1 cellular context compared by ENCODE assay signal in the genomic region with DNA sequence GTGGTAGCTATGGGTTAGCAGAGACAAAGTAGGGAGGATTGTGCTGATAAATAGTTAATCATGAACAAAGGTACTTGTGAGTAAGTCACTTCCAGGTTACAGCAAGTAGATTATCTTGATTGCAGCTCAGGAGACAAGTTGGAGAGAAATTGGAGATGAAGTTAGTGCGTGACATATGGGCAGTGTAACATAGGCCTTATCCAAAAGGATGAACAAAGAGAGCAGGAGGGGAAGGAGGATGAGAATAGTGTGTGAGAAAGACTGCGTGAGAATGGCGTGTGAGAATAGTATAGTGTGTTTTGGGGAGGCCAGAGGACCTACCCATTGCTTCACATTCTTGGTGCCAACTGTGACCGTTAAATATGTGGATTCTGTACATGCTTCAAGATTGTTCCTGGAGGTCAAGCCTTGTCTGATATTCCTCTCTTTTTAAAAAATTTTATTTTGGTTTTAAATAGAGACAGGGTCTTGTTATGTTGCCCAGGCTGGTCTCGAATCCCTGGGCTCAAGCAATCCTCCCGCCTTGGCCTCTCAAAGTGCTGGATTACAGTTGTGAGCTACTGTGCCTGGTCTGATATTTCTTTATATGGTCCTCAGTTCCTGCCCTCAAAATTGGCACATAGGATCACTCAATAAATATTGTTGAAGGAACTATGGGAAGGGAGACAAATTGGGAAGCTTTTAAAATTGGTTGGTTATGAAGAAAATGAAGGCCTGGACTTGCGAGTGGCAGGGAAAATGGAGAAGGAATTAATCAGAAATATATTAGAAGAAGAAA.
TF ChIP-seq lines count a peak whose summit lies in the region.

No MANE protein-coding gene starts in this region.

TF ChIP-seq in K562, 482 proteins besides CTCF, POLR2A, EP300 and RAD21 (continues in another document):
- 0 out of 4 replicates have a peak, but pooled peaks of 1 of the 2 experiments have one; percentile 38 for TF ChIP-seq FOXA3 (CRISPR knock-in tag; conservative IDR thresholded peaks at IDR 0.05 in 1 of 2, IDR thresholded peaks at IDR 0.05 in 1 of 2)
- TF ChIP-seq POLR2B (IDR thresholded peaks at IDR 0.05; ENCODE audit: low read depth, partially characterized antibody), result peak; percentile 21
- TF ChIP-seq ERF (CRISPR knock-in tag; IDR thresholded peaks at IDR 0.05), result no peak
- no peak for TF ChIP-seq PHF20 (IDR thresholded peaks at IDR 0.05; ENCODE audit: partially characterized antibody)
- no peak for TF ChIP-seq TCF3 (CRISPR knock-in tag; IDR thresholded peaks at IDR 0.05)
- TF ChIP-seq, protein P1, sequence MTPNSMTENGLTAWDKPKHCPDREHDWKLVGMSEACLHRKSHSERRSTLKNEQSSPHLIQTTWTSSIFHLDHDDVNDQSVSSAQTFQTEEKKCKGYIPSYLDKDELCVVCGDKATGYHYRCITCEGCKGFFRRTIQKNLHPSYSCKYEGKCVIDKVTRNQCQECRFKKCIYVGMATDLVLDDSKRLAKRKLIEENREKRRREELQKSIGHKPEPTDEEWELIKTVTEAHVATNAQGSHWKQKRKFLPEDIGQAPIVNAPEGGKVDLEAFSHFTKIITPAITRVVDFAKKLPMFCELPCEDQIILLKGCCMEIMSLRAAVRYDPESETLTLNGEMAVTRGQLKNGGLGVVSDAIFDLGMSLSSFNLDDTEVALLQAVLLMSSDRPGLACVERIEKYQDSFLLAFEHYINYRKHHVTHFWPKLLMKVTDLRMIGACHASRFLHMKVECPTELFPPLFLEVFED (CRISPR knock-in tag; conservative IDR thresholded peaks at IDR 0.05), result 0 out of 2 replicates have a peak, but pooled peaks have one; percentile 76
- TF ChIP-seq TOE1 (IDR thresholded peaks at IDR 0.05; ENCODE audit: borderline replicate concordance), result no peak
- peak; percentile 70; the same call in 1 of the 2 replicates for TF ChIP-seq TOE1 (CRISPR knock-in tag; IDR thresholded peaks at IDR 0.05; ENCODE audit: borderline replicate concordance, low read depth)
- TF ChIP-seq BRD9 (IDR thresholded peaks at IDR 0.05; ENCODE audit: low read depth, partially characterized antibody), result peak; percentile 30
- TF ChIP-seq CTBP1 (IDR thresholded peaks at IDR 0.05; ENCODE audit: borderline replicate concordance), result 0 out of 2 replicates have a peak, but pooled peaks have one; percentile 17
- no peak for TF ChIP-seq PURB (CRISPR knock-in tag; IDR thresholded peaks at IDR 0.05; ENCODE audit: low read depth)
- TF ChIP-seq, protein P2, sequence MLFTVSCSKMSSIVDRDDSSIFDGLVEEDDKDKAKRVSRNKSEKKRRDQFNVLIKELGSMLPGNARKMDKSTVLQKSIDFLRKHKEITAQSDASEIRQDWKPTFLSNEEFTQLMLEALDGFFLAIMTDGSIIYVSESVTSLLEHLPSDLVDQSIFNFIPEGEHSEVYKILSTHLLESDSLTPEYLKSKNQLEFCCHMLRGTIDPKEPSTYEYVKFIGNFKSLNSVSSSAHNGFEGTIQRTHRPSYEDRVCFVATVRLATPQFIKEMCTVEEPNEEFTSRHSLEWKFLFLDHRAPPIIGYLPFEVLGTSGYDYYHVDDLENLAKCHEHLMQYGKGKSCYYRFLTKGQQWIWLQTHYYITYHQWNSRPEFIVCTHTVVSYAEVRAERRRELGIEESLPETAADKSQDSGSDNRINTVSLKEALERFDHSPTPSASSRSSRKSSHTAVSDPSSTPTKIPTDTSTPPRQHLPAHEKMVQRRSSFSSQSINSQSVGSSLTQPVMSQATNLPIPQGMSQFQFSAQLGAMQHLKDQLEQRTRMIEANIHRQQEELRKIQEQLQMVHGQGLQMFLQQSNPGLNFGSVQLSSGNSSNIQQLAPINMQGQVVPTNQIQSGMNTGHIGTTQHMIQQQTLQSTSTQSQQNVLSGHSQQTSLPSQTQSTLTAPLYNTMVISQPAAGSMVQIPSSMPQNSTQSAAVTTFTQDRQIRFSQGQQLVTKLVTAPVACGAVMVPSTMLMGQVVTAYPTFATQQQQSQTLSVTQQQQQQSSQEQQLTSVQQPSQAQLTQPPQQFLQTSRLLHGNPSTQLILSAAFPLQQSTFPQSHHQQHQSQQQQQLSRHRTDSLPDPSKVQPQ (CRISPR knock-in tag; IDR thresholded peaks at IDR 0.05; ENCODE audit: borderline replicate concordance), result no peak
- peak in 1 of 2 experiments; percentile 37; a peak in 1 of 4 replicates for TF ChIP-seq HDAC1 (IDR thresholded peaks at IDR 0.05)
- peak; percentile 78; the same call in 1 of the 2 replicates for TF ChIP-seq OTX1 (CRISPR knock-in tag; IDR thresholded peaks at IDR 0.05)
- TF ChIP-seq, protein P3, sequence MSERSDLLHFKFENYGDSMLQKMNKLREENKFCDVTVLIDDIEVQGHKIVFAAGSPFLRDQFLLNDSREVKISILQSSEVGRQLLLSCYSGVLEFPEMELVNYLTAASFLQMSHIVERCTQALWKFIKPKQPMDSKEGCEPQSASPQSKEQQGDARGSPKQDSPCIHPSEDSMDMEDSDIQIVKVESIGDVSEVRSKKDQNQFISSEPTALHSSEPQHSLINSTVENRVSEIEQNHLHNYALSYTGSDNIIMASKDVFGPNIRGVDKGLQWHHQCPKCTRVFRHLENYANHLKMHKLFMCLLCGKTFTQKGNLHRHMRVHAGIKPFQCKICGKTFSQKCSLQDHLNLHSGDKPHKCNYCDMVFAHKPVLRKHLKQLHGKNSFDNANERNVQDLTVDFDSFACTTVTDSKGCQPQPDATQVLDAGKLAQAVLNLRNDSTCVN (CRISPR knock-in tag; IDR thresholded peaks at IDR 0.05), result peak; percentile 70; the same call in 1 of the 2 replicates
- peak; percentile 48; the same call in 1 of the 2 replicates for TF ChIP-seq ARID1B (IDR thresholded peaks at IDR 0.05)
- TF ChIP-seq EZH2 (IDR thresholded peaks at IDR 0.05; ENCODE audit: borderline replicate concordance, low read depth, low read length), result no peak
- TF ChIP-seq ZEB2 (IDR thresholded peaks at IDR 0.05), result peak; percentile 46; the same call in 1 of the 2 replicates
- TF ChIP-seq KDM5B (IDR thresholded peaks at IDR 0.05; ENCODE audit: insufficient replicate concordance, low read depth, low read length), result peak; percentile 50
- TF ChIP-seq, protein P4, sequence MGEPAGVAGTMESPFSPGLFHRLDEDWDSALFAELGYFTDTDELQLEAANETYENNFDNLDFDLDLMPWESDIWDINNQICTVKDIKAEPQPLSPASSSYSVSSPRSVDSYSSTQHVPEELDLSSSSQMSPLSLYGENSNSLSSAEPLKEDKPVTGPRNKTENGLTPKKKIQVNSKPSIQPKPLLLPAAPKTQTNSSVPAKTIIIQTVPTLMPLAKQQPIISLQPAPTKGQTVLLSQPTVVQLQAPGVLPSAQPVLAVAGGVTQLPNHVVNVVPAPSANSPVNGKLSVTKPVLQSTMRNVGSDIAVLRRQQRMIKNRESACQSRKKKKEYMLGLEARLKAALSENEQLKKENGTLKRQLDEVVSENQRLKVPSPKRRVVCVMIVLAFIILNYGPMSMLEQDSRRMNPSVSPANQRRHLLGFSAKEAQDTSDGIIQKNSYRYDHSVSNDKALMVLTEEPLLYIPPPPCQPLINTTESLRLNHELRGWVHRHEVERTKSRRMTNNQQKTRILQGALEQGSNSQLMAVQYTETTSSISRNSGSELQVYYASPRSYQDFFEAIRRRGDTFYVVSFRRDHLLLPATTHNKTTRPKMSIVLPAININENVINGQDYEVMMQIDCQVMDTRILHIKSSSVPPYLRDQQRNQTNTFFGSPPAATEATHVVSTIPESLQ (CRISPR knock-in tag; IDR thresholded peaks at IDR 0.05), result no peak
- no peak for TF ChIP-seq TSC22D4 (tag; IDR thresholded peaks at IDR 0.05)
- TF ChIP-seq, protein P5, sequence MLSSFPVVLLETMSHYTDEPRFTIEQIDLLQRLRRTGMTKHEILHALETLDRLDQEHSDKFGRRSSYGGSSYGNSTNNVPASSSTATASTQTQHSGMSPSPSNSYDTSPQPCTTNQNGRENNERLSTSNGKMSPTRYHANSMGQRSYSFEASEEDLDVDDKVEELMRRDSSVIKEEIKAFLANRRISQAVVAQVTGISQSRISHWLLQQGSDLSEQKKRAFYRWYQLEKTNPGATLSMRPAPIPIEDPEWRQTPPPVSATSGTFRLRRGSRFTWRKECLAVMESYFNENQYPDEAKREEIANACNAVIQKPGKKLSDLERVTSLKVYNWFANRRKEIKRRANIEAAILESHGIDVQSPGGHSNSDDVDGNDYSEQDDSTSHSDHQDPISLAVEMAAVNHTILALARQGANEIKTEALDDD (IDR thresholded peaks at IDR 0.05), result peak; percentile 93
- 0 out of 2 replicates have a peak, but pooled peaks have one; percentile 26 for TF ChIP-seq POLR2H (tag; IDR thresholded peaks at IDR 0.05; ENCODE audit: low read depth)
- TF ChIP-seq ZNF274 (IDR thresholded peaks at IDR 0.05; ENCODE audit: borderline replicate concordance, low read depth, low read length), result no peak
- TF ChIP-seq MAZ (CRISPR knock-in tag; conservative IDR thresholded peaks at IDR 0.05 in 1 of 2, IDR thresholded peaks at IDR 0.05 in 1 of 2), result 0 out of 4 replicates have a peak, but pooled peaks of 1 of the 2 experiments have one; percentile 12
- no peak for TF ChIP-seq POU5F1 (IDR thresholded peaks at IDR 0.05; ENCODE audit: borderline replicate concordance, low read depth, low read length, partially characterized antibody)
- TF ChIP-seq JUNB (CRISPR knock-in tag; conservative IDR thresholded peaks at IDR 0.05), result no peak
- TF ChIP-seq SRF (CRISPR knock-in tag; IDR thresholded peaks at IDR 0.05), result peak in 1 of 2 experiments; percentile 64; a peak in 1 of 4 replicates
- no peak for TF ChIP-seq HMGN3 (IDR thresholded peaks at IDR 0.05; ENCODE audit: borderline replicate concordance, extremely low read depth, insufficient read length, low read depth, low read length)
- TF ChIP-seq, protein P6, sequence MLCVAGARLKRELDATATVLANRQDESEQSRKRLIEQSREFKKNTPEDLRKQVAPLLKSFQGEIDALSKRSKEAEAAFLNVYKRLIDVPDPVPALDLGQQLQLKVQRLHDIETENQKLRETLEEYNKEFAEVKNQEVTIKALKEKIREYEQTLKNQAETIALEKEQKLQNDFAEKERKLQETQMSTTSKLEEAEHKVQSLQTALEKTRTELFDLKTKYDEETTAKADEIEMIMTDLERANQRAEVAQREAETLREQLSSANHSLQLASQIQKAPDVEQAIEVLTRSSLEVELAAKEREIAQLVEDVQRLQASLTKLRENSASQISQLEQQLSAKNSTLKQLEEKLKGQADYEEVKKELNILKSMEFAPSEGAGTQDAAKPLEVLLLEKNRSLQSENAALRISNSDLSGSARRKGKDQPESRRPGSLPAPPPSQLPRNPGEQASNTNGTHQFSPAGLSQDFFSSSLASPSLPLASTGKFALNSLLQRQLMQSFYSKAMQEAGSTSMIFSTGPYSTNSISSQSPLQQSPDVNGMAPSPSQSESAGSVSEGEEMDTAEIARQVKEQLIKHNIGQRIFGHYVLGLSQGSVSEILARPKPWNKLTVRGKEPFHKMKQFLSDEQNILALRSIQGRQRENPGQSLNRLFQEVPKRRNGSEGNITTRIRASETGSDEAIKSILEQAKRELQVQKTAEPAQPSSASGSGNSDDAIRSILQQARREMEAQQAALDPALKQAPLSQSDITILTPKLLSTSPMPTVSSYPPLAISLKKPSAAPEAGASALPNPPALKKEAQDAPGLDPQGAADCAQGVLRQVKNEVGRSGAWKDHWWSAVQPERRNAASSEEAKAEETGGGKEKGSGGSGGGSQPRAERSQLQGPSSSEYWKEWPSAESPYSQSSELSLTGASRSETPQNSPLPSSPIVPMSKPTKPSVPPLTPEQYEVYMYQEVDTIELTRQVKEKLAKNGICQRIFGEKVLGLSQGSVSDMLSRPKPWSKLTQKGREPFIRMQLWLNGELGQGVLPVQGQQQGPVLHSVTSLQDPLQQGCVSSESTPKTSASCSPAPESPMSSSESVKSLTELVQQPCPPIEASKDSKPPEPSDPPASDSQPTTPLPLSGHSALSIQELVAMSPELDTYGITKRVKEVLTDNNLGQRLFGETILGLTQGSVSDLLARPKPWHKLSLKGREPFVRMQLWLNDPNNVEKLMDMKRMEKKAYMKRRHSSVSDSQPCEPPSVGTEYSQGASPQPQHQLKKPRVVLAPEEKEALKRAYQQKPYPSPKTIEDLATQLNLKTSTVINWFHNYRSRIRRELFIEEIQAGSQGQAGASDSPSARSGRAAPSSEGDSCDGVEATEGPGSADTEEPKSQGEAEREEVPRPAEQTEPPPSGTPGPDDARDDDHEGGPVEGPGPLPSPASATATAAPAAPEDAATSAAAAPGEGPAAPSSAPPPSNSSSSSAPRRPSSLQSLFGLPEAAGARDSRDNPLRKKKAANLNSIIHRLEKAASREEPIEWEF (CRISPR knock-in tag; IDR thresholded peaks at IDR 0.05), result no peak
- TF ChIP-seq, protein P7, sequence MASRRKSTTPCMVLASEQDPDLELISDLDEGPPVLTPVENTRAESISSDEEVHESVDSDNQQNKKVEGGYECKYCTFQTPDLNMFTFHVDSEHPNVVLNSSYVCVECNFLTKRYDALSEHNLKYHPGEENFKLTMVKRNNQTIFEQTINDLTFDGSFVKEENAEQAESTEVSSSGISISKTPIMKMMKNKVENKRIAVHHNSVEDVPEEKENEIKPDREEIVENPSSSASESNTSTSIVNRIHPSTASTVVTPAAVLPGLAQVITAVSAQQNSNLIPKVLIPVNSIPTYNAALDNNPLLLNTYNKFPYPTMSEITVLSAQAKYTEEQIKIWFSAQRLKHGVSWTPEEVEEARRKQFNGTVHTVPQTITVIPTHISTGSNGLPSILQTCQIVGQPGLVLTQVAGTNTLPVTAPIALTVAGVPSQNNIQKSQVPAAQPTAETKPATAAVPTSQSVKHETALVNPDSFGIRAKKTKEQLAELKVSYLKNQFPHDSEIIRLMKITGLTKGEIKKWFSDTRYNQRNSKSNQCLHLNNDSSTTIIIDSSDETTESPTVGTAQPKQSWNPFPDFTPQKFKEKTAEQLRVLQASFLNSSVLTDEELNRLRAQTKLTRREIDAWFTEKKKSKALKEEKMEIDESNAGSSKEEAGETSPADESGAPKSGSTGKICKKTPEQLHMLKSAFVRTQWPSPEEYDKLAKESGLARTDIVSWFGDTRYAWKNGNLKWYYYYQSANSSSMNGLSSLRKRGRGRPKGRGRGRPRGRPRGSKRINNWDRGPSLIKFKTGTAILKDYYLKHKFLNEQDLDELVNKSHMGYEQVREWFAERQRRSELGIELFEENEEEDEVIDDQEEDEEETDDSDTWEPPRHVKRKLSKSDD (conservative IDR thresholded peaks at IDR 0.05; ENCODE audit: low read length), result no peak
- TF ChIP-seq, protein P8, sequence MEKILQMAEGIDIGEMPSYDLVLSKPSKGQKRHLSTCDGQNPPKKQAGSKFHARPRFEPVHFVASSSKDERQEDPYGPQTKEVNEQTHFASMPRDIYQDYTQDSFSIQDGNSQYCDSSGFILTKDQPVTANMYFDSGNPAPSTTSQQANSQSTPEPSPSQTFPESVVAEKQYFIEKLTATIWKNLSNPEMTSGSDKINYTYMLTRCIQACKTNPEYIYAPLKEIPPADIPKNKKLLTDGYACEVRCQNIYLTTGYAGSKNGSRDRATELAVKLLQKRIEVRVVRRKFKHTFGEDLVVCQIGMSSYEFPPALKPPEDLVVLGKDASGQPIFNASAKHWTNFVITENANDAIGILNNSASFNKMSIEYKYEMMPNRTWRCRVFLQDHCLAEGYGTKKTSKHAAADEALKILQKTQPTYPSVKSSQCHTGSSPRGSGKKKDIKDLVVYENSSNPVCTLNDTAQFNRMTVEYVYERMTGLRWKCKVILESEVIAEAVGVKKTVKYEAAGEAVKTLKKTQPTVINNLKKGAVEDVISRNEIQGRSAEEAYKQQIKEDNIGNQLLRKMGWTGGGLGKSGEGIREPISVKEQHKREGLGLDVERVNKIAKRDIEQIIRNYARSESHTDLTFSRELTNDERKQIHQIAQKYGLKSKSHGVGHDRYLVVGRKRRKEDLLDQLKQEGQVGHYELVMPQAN (IDR thresholded peaks at IDR 0.05; ENCODE audit: borderline replicate concordance), result no peak
- no peak for TF ChIP-seq ZC3H8 (IDR thresholded peaks at IDR 0.05)
